ENCODE assay signal across 28 cellular contexts in the genomic region with DNA sequence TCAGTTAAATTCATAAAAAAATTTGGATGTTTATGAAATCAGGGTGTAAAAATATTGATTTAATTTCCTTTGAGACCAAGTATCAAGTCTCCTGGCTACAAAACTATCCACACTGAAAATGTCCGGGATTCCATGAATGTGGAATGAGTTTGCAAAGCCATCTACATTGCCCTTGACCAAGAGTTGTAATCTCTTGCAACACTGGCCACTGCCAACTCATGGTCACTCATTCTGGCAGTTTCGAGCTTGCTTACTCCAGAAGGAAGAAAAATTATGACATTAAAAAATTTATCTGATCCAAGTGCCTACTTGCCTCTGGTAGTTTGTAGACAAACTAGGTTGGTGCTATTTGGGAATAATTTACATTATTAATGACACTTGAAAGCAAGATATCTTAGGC.
"Had no signal": no experiment of that assay in that cellular context is flagged by ENCODE, and none has a peak within 500 bp of the region (broad histone marks: within the 10 kb centered on the region; RNA-seq: fewer than 3 reads in every experiment).

No MANE protein-coding gene starts in this region.

- H3K27ac ChIP-seq: ascending aorta, body of pancreas, RWPE1, SJSA1 had no signal

- H3K36me3 ChIP-seq: ascending aorta, MG63, SJSA1 had no signal

- H3K9me3 ChIP-seq: ascending aorta, body of pancreas, MG63, SJSA1 had no signal

- H3K4me1 ChIP-seq: ascending aorta, body of pancreas, SJSA1 had no signal

- DNase-seq: activated CD4-positive, alpha-beta T cell treated with anti-CD3 and anti-CD28 coated beads for 4 hours; activated CD8-positive, alpha-beta memory T cell treated with anti-CD3 and anti-CD28 coated beads, Interleukin-2, amount 50 U/mL, for 4 hours; activated CD8-positive, alpha-beta T cell treated with anti-CD3 and anti-CD28 coated beads for 36 hours; activated naive CD4-positive, alpha-beta T cell treated with anti-CD3 and anti-CD28 coated beads, Interleukin-2, amount 50 U/mL, for 16 hours; activated naive CD8-positive, alpha-beta T cell treated with anti-CD3 and anti-CD28 coated beads, Interleukin-2, amount 10 ng/mL, durations not matched to agents 7 days and 5 days; amniotic stem cell; body of pancreas; central memory CD4-positive, alpha-beta T cell; KG1; MG63; MV-4-11; NCI-H1092 treated with DMSO at 0.1 percent for 48 hours; NCI-H1417 treated with DMSO at 0.1 percent for 48 hours; NCI-H1694; NCI-H2029; NCI-H2107; NCI-H345; NCI-H510A; NCI-H526 treated with DMSO at 0.1 percent for 48 hours; NK-92 treated with Interleukin-12 subunit alpha and Interleukin-12 subunit beta, amount 100 ng/mL, for 24 hours; OCI-M1; Right ventricle myocardium superior had no signal

- ATAC-seq: activated CD4-positive, CD25-positive, alpha-beta regulatory T cell treated with anti-CD3 and anti-CD28 coated beads, Interleukin-2, amount 50 U/mL, for 24 hours; activated CD8-positive, alpha-beta T cell treated with anti-CD3 and anti-CD28 coated beads for 36 hours; body of pancreas; Panc1 had no signal

- H3K27me3 ChIP-seq: ascending aorta, body of pancreas, MG63, SJSA1 had no signal

- FAIRE-seq: bronchial epithelial cell had no signal

- H3K4me3 ChIP-seq: ascending aorta, body of pancreas, MG63, SJSA1 had no signal
